ENCODE assay signal across 27 cellular contexts in the genomic region with DNA sequence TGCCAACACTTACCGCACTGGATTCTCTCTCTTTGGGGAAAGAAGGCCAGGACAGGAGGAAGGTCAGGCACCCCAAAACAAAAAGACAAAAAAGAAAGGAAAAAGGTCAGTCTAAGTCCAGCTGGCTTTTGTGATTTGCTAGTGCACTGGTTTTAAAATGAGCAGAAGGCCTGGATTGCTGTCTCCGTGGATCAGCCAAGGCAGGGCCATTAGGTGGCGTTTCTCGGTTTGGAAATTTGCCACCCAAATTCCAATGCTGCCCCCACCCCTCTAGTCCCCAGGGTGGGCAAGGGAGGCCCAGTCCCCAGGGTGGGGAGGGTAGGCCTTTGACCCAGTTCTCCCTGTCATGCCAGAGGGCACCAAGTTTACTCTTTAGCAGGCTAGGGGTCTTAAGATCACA. TPM values are rescaled to one million over a fixed set of nuclear protein-coding genes. Genes with fewer than 3 reads are reported as not detected.
A peak's percentile ranks its signal among the peaks of the same experiment; 100 is the strongest.
DNase-seq lines count a peak whose midpoint lies in the region; ATAC-seq and TF ChIP-seq lines count a peak whose summit lies in the region.
"Had no signal": no experiment of that assay in that cellular context is flagged by ENCODE, and none has a peak within 500 bp of the region (broad histone marks: within the 10 kb centered on the region; RNA-seq: fewer than 3 reads in every experiment).

No MANE protein-coding gene starts in this region.

- H3K4me2 ChIP-seq in fibroblast of lung (ENCODE audit: extremely low read depth, insufficient read depth, low read length), result no peak overlapping the region

- H4K20me1 ChIP-seq in fibroblast of lung (ENCODE audit: control insufficient read depth, extremely low read depth, insufficient read depth, low read length), result peaks cover 2% of the 10 kb centered on the region

- no peak overlapping the region for H3K27ac Mint-ChIP-seq in naive thymus-derived CD4-positive, alpha-beta T cell
- no peak overlapping the region for H3K27ac Mint-ChIP-seq in activated CD4-positive, alpha-beta T cell treated with anti-CD3 and anti-CD28 coated beads, Interleukin-2, amount 10 ng/mL, durations not matched to agents 7 days and 5 days
- H3K27ac Mint-ChIP-seq: activated CD8-positive, alpha-beta T cell treated with anti-CD3 and anti-CD28 coated beads for 36 hours; activated naive CD8-positive, alpha-beta T cell treated with anti-CD3 and anti-CD28 coated beads for 36 hours; T-helper 2 cell treated with Interferon-gamma antibody and Interleukin-4, amounts not matched to agents 5 μg/mL and 100 μg/mL, for 36 hours had no signal

- H3K27me3 ChIP-seq in fibroblast of lung (ENCODE audit: control insufficient read depth, insufficient read depth, low read length) (no peaks in the 10 kb centered on the region), transverse colon (no peaks in the 10 kb centered on the region)
- H3K27me3 ChIP-seq in naive thymus-derived CD4-positive, alpha-beta T cell (ENCODE audit: control insufficient read depth in 2 of 2, insufficient read depth in 2 of 2, low read length in 2 of 2), result no peaks in the 10 kb centered on the region
- H3K27me3 ChIP-seq: breast epithelium, esophagus muscularis mucosa, thyroid gland had no signal

- no peak for ATAC-seq in naive thymus-derived CD4-positive, alpha-beta T cell
- ATAC-seq: activated CD4-positive, CD25-positive, alpha-beta regulatory T cell treated with anti-CD3 and anti-CD28 coated beads, Interleukin-2, amount 50 U/mL, for 24 hours; activated CD8-positive, alpha-beta T cell treated with anti-CD3 and anti-CD28 coated beads for 36 hours; SK-N-SH treated with all-trans-retinoic acid at 6 μM for 48 hours had no signal

- no peak for TF ChIP-seq CTCF in RWPE1 (conservative IDR thresholded peaks at IDR 0.05; ENCODE audit: low read depth)
- peak in 1 of 2 donors; percentile 23 for TF ChIP-seq CTCF in fibroblast of lung (conservative IDR thresholded peaks at IDR 0.05 in 1 of 2, IDR thresholded peaks at IDR 0.05 in 1 of 2; ENCODE audit: low read depth in 1 of 2, low read length in 2 of 2)
- TF ChIP-seq CTCF in transverse colon (IDR thresholded peaks at IDR 0.05), result no peak

- peaks cover 6 to 57% (median 11%) of the 10 kb centered on the region in 5 donors for H3K36me3 Mint-ChIP-seq in naive thymus-derived CD4-positive, alpha-beta T cell
- H3K36me3 Mint-ChIP-seq in activated CD4-positive, alpha-beta T cell treated with anti-CD3 and anti-CD28 coated beads, Interleukin-2, amount 10 ng/mL, durations not matched to agents 7 days and 5 days (ENCODE audit: low read depth), result peaks cover 36% of the 10 kb centered on the region

- H3K36me3 ChIP-seq in fibroblast of lung (ENCODE audit: control insufficient read depth, insufficient read depth, low read length) (peaks cover 13% of the 10 kb centered on the region), transverse colon (peaks cover 0 to 31% (median 12%) of the 10 kb centered on the region in 4 donors)
- peaks cover 22 to 88% (median 28%) of the 10 kb centered on the region in 3 experiments for H3K36me3 ChIP-seq in naive thymus-derived CD4-positive, alpha-beta T cell (ENCODE audit: control insufficient read depth in 2 of 3, insufficient read depth in 3 of 3, low read length in 3 of 3)

- whole genome bisulfite sequencing in transverse colon (ENCODE audit: low coverage in 1 of 2), 2 donors, result 67% methylated on average over 4 of the region's 4 CpGs; no CpG with 5 or more reads in 1 of the 2 donors

- H3K4me3 ChIP-seq in fibroblast of lung (replicated peaks in 1 of 4; ENCODE audit: control extremely low read depth in 1 of 4, insufficient read depth in 1 of 4, low read depth in 3 of 4, low read length in 4 of 4) (no peak overlapping the region), transverse colon (no peak overlapping the region)
- H3K4me3 ChIP-seq in naive thymus-derived CD4-positive, alpha-beta T cell (ENCODE audit: low read length), result no peak overlapping the region
- H3K4me3 ChIP-seq: breast epithelium, coronary artery, esophagus muscularis mucosa, lung, thyroid gland had no signal

- CTCF ChIA-PET in RWPE1 (lab: Yijun Ruan, JAX), result interaction anchor here (0.6 to 0.7 kb wide), 3 partner anchors 9 to 34 kb away, joined by 3 read pairs; no protein-coding TSS in a partner anchor
- CTCF ChIA-PET in naive thymus-derived CD4-positive, alpha-beta T cell (lab: Charles Lee), result interaction anchor here (0.6 kb wide), 1 partner anchor 609 kb away, joined by 4 read pairs; no protein-coding TSS in a partner anchor
- CTCF ChIA-PET in activated CD4-positive, alpha-beta T cell treated with anti-CD3 and anti-CD28 coated beads, Interleukin-2, amount 10 ng/mL, durations not matched to agents 7 days and 5 days (lab: Charles Lee), result interaction anchor here (1.7 kb wide), 1 partner anchor 8 kb away, joined by 4 read pairs; no protein-coding TSS in a partner anchor

- H3K9me3 ChIP-seq in fibroblast of lung (ENCODE audit: control insufficient read depth, insufficient read depth, low read depth, low read length) (no peaks in the 10 kb centered on the region), transverse colon (no peaks in the 10 kb centered on the region)
- no peaks in the 10 kb centered on the region for H3K9me3 ChIP-seq in naive thymus-derived CD4-positive, alpha-beta T cell (ENCODE audit: control insufficient read depth in 2 of 3, low read length in 3 of 3)
- H3K9me3 ChIP-seq: breast epithelium, esophagus muscularis mucosa, thyroid gland had no signal

- H3K4me3 Mint-ChIP-seq in naive thymus-derived CD4-positive, alpha-beta T cell, result no peak overlapping the region
- H3K4me3 Mint-ChIP-seq in activated CD4-positive, alpha-beta T cell treated with anti-CD3 and anti-CD28 coated beads, Interleukin-2, amount 10 ng/mL, durations not matched to agents 7 days and 5 days, result no peak overlapping the region
- H3K4me3 Mint-ChIP-seq: activated CD8-positive, alpha-beta T cell treated with anti-CD3 and anti-CD28 coated beads for 36 hours; activated naive CD8-positive, alpha-beta T cell treated with anti-CD3 and anti-CD28 coated beads for 36 hours; CD4-positive, alpha-beta T cell; T-helper 2 cell treated with Interferon-gamma antibody and Interleukin-4, amounts not matched to agents 5 μg/mL and 100 μg/mL, for 36 hours had no signal

- TF ChIP-seq EP300 in transverse colon (IDR thresholded peaks at IDR 0.05; ENCODE audit: low read depth), result no peak

- POLR2A ChIA-PET in RWPE1 (lab: Yijun Ruan, JAX; ENCODE audit: low non-redundant PET), result interaction anchor here (0.5 kb wide), 1 partner anchor 94 kb away, joined by 3 read pairs; no protein-coding TSS in a partner anchor
- POLR2A ChIA-PET in naive thymus-derived CD4-positive, alpha-beta T cell (lab: Charles Lee), result no interaction called here
- POLR2A ChIA-PET in activated CD4-positive, alpha-beta T cell treated with anti-CD3 and anti-CD28 coated beads, Interleukin-2, amount 10 ng/mL, durations not matched to agents 7 days and 5 days (lab: Charles Lee), result no interaction called here

- no peak for TF ChIP-seq POLR2A in transverse colon (IDR thresholded peaks at IDR 0.05)

- H3K9me3 Mint-ChIP-seq in naive thymus-derived CD4-positive, alpha-beta T cell, result no peaks in the 10 kb centered on the region
- no peaks in the 10 kb centered on the region for H3K9me3 Mint-ChIP-seq in activated CD4-positive, alpha-beta T cell treated with anti-CD3 and anti-CD28 coated beads, Interleukin-2, amount 10 ng/mL, durations not matched to agents 7 days and 5 days
- H3K9me3 Mint-ChIP-seq: activated CD8-positive, alpha-beta T cell treated with anti-CD3 and anti-CD28 coated beads for 36 hours; activated naive CD8-positive, alpha-beta T cell treated with anti-CD3 and anti-CD28 coated beads for 36 hours; CD4-positive, alpha-beta T cell; T-helper 2 cell treated with Interferon-gamma antibody and Interleukin-4, amounts not matched to agents 5 μg/mL and 100 μg/mL, for 36 hours had no signal

- intact Hi-C loops in posterior vena cava (cut with DNase I) (loop anchor here in 1 of 2 donors (5.0 kb wide), 1 partner anchor 33 kb away; the partner anchor contains the start of gene TLE3), transverse colon (cut with DNase I; ENCODE audit: low total_unique reads) (no loop called here)
- intact Hi-C loops in naive thymus-derived CD4-positive, alpha-beta T cell (cut with micrococcal nuclease), result no loop called here

- peaks cover 0 to 13% (median 7%) of the 10 kb centered on the region in 7 donors for H3K4me1 Mint-ChIP-seq in naive thymus-derived CD4-positive, alpha-beta T cell
- H3K4me1 Mint-ChIP-seq in activated CD4-positive, alpha-beta T cell treated with anti-CD3 and anti-CD28 coated beads, Interleukin-2, amount 10 ng/mL, durations not matched to agents 7 days and 5 days, result no peaks in the 10 kb centered on the region

- no peak overlapping the region for H2AFZ ChIP-seq in fibroblast of lung (ENCODE audit: low read length)

- H3K79me2 ChIP-seq in fibroblast of lung (ENCODE audit: control insufficient read depth, insufficient read depth, low read length), result no peaks in the 10 kb centered on the region

- H3K27me3 Mint-ChIP-seq in naive thymus-derived CD4-positive, alpha-beta T cell, result no peaks in the 10 kb centered on the region
- H3K27me3 Mint-ChIP-seq in activated CD4-positive, alpha-beta T cell treated with anti-CD3 and anti-CD28 coated beads, Interleukin-2, amount 10 ng/mL, durations not matched to agents 7 days and 5 days, result no peaks in the 10 kb centered on the region
- H3K27me3 Mint-ChIP-seq: activated CD8-positive, alpha-beta T cell treated with anti-CD3 and anti-CD28 coated beads for 36 hours; activated naive CD8-positive, alpha-beta T cell treated with anti-CD3 and anti-CD28 coated beads for 36 hours; CD4-positive, alpha-beta T cell had no signal

- in situ Hi-C loops in transverse colon (cut with MboI; ENCODE audit: low pct_ligation_motif_present in 1 of 4, low pct_unique_long_range_greater_than_20kb in 1 of 4, low sequenced_read_pairs in 3 of 4), result no loop called here

- H3K4me1 ChIP-seq in fibroblast of lung (ENCODE audit: control insufficient read depth, extremely low read depth, insufficient read depth, low read length) (peaks cover 26% of the 10 kb centered on the region), transverse colon (peaks cover 16 to 45% (median 38%) of the 10 kb centered on the region in 4 donors)
- H3K4me1 ChIP-seq in naive thymus-derived CD4-positive, alpha-beta T cell (ENCODE audit: control insufficient read depth in 2 of 2, insufficient read depth in 2 of 2, low read length in 2 of 2), result no peaks in the 10 kb centered on the region
- H3K4me1 ChIP-seq: breast epithelium had no signal

- peak overlapping the region; percentile 2; the same call in 1 of the 2 replicates for H3K27ac ChIP-seq in RWPE1
- H3K27ac ChIP-seq in fibroblast of lung (ENCODE audit: insufficient read depth, low read length), result no peak overlapping the region
- H3K27ac ChIP-seq in transverse colon, result peak overlapping the region in 3 of 4 donors; percentile 66 to 76 (median 73)
- no peak overlapping the region for H3K27ac ChIP-seq in naive thymus-derived CD4-positive, alpha-beta T cell (ENCODE audit: low read depth, low read length)
- H3K27ac ChIP-seq: breast epithelium, coronary artery had no signal

- H3K9ac ChIP-seq in fibroblast of lung (ENCODE audit: insufficient read depth, low read length), result no peak overlapping the region

- DNase-seq in RWPE1 (ENCODE audit: low spot score) (no peak), fibroblast of lung (ENCODE audit: low read depth in 2 of 2) (peak; percentile 10 to 75), posterior vena cava (ENCODE audit: low spot score) (peak; percentile 66), transverse colon (no peak), OCI-M2 (lab: John Stamatoyannopoulos, UW; ENCODE audit: unreplicated experiment) (no peak)
- no peak for DNase-seq in naive thymus-derived CD4-positive, alpha-beta T cell
- no peak for DNase-seq in activated CD4-positive, alpha-beta T cell treated with anti-CD3 and anti-CD28 coated beads, Interleukin-2, amount 10 ng/mL, durations not matched to agents 7 days and 5 days
- DNase-seq: activated CD8-positive, alpha-beta T cell treated with anti-CD3 and anti-CD28 coated beads for 36 hours; activated effector memory CD4-positive, alpha-beta T cell treated with Interleukin-2 at 50 U/mL for 16 hours; activated naive CD8-positive, alpha-beta T cell treated with anti-CD3 and anti-CD28 coated beads for 36 hours; activated T-cell treated with anti-CD3 and anti-CD28 coated beads for 4 hours; CD4-positive, alpha-beta T cell; H7; Kasumi-1; kidney glomerular epithelial cell; NCI-H1048; NCI-H226; stimulated activated CD4-positive, alpha-beta T cell treated with anti-CD3 and anti-CD28 coated beads, Interleukin-4, amount 100 ng/mL, for 4 hours; stimulated activated naive CD4-positive, alpha-beta T cell treated with Interleukin-2 at 50 U/mL for 16 hours had no signal

RNA-seq across cellular contexts. Expression of gene TLE3, which starts 33.3 kb away (rescaled TPM):
- 16.5 and 19.3 TPM in 2 replicates for total RNA-seq in fibroblast of lung
- polyA plus RNA-seq in fibroblast of lung, result 14.6 and 19.9 TPM in 2 replicates
- polyA plus RNA-seq in fibroblast of lung (2012), result 18.7 and 19.1 TPM in 2 replicates
- 16.4 and 22.0 TPM in 2 replicates for polyA minus RNA-seq in fibroblast of lung (ENCODE audit: low replicate concordance)
- 10 to 100 TPM; 45.5 to 50.9 TPM for total RNA-seq in posterior vena cava
- 100 to 1,000 TPM in 2 of 4 donors, 10 to 100 TPM in 2; 49.8 to 223 (median 114) TPM for total RNA-seq in transverse colon
- 100 to 1,000 TPM in 4 of 5 experiments, 10 to 100 TPM in 1; 84.5 to 183 (median 120) TPM for total RNA-seq in naive thymus-derived CD4-positive, alpha-beta T cell
- polyA plus RNA-seq in naive thymus-derived CD4-positive, alpha-beta T cell, result 10 to 100 TPM; 15.2 to 41.4 TPM
- total RNA-seq in activated CD4-positive, alpha-beta T cell treated with anti-CD3 and anti-CD28 coated beads, Interleukin-2, amount 10 ng/mL, durations not matched to agents 7 days and 5 days, result 10 to 100 TPM; 66.6 to 82.3 TPM

Comparison
In these comparisons a context has a peak if more than half of its experiments do, and no peak if none do; other contexts are left out.
1. DNase-seq: peak in fibroblast of lung (2 of 2) and posterior vena cava (single experiment); none in RWPE1 (single experiment), transverse colon (single experiment), naive thymus-derived CD4-positive, alpha-beta T cell (0 of 9), OCI-M2 (single experiment) and activated CD4-positive, alpha-beta T cell treated with anti-CD3 and anti-CD28 coated beads, Interleukin-2, amount 10 ng/mL, durations not matched to agents 7 days and 5 days (single experiment).
2. H3K27ac ChIP-seq: peak in RWPE1 (single experiment) and transverse colon (3 of 4); none in fibroblast of lung (single experiment) and naive thymus-derived CD4-positive, alpha-beta T cell (single experiment).